In genomic region chr5:179343902-179344300, GRCh38 we compare ENCODE assay signal across 8 cellular contexts. TPM values are rescaled to one million over a fixed set of nuclear protein-coding genes. Genes with fewer than 3 reads are reported as not detected.
DNase-seq lines count a peak whose midpoint lies in the region; ATAC-seq and TF ChIP-seq lines count a peak whose summit lies in the region.

No MANE protein-coding gene starts in this region.

- peaks cover 14% of the 10 kb centered on the region for H3K27me3 ChIP-seq in colonic mucosa

- TF ChIP-seq CTCF in colonic mucosa (IDR thresholded peaks at IDR 0.05) (no peak), lower leg skin (IDR thresholded peaks at IDR 0.05) (no peak)

- H3K36me3 ChIP-seq in colonic mucosa = no peaks in the 10 kb centered on the region

- peak overlapping the region in 1 of 2 donors; percentile 48 for H3K9ac ChIP-seq in colonic mucosa (ENCODE audit: low read depth in 2 of 2, low read length in 2 of 2)

- peak; percentile 50 for DNase-seq in stimulated activated CD4-positive, alpha-beta T cell treated with anti-CD3 and anti-CD28 coated beads, Interleukin-15, amount 100 ng/mL, for 24 hours
- DNase-seq in stimulated activated CD4-positive, alpha-beta T cell treated with anti-CD3 and anti-CD28 coated beads, Interleukin-4, amount 100 ng/mL, for 4 hours = no peak
- peak; percentile 25 for DNase-seq in colonic mucosa
- no peak for DNase-seq in lower leg skin (ENCODE audit: low spot score in 2 of 2)
- DNase-seq in activated gamma-delta T cell (lab: John Stamatoyannopoulos, UW) = no peak

- H3K27ac ChIP-seq in colonic mucosa = no peak overlapping the region

- peak overlapping the region; percentile 32 for H3K4me3 ChIP-seq in colonic mucosa
- peak overlapping the region; percentile 49 for H3K4me3 ChIP-seq in lower leg skin (ENCODE audit: low read depth, poor library complexity, severe bottlenecking)

- WGBS in lower leg skin, 2 donors = 0 to 1% methylated on average over 31 to 32 of the region's 40 CpGs

- ATAC-seq in GM18520 (IDR thresholded peaks at IDR 0.05; ENCODE audit: unreplicated experiment) (no peak), HG03175 (IDR thresholded peaks at IDR 0.05; ENCODE audit: unreplicated experiment) (no peak), HG02973 (IDR thresholded peaks at IDR 0.05; ENCODE audit: unreplicated experiment) (no peak)

- intact Hi-C loops in colonic mucosa (cut with DNase I) (loop anchor here (10.0 kb wide), 1 partner anchor 179 kb away; no protein-coding TSS in a partner anchor), lower leg skin (cut with DNase I; ENCODE audit: low total_unique reads) (no loop called here)

- TF ChIP-seq POLR2A in lower leg skin (IDR thresholded peaks at IDR 0.05) = no peak

- no peaks in the 10 kb centered on the region for H3K4me1 ChIP-seq in colonic mucosa

- H3K9me3 ChIP-seq in colonic mucosa = no peaks in the 10 kb centered on the region

RNA-seq across cellular contexts. Expression of gene ADAMTS2, which starts 1.4 kb away (rescaled TPM):
- 1 to 10 TPM; 2.9 to 4.0 TPM for total RNA-seq in colonic mucosa
- 10 to 100 TPM in 1 of 4 donors, 1 to 10 TPM in 3; 2.3 to 10.6 (median 3.0) TPM for total RNA-seq in lower leg skin

Comparison
In these comparisons a context has a peak if more than half of its experiments do, and no peak if none do; other contexts are left out.
1. DNase-seq: peak in stimulated activated CD4-positive, alpha-beta T cell treated with anti-CD3 and anti-CD28 coated beads, Interleukin-15, amount 100 ng/mL, for 24 hours (single experiment) and colonic mucosa (single experiment); none in stimulated activated CD4-positive, alpha-beta T cell treated with anti-CD3 and anti-CD28 coated beads, Interleukin-4, amount 100 ng/mL, for 4 hours (0 of 2), lower leg skin (0 of 2) and activated gamma-delta T cell (single experiment).